ENCODE assay signal across 1 cellular context in genomic region chr22:46224044-46224746, GRCh38.
TF ChIP-seq lines count a peak whose summit lies in the region.

No MANE protein-coding gene starts in this region.

TF ChIP-seq in GM23338, 12 proteins besides CTCF, POLR2A, EP300 and RAD21 (continued from another document):
- TF ChIP-seq ZNF462 (CRISPR knock-in tag; IDR thresholded peaks at IDR 0.05): no peak
- no peak for TF ChIP-seq ZNF331 (CRISPR knock-in tag; IDR thresholded peaks at IDR 0.05; ENCODE audit: low read depth)
- TF ChIP-seq EZH2phosphoT487 (IDR thresholded peaks at IDR 0.05; ENCODE audit: unreplicated experiment): no peak
- TF ChIP-seq NANOG (IDR thresholded peaks at IDR 0.05; ENCODE audit: borderline replicate concordance): no peak
- TF ChIP-seq EZH2 (IDR thresholded peaks at IDR 0.05; ENCODE audit: low read depth, unreplicated experiment): no peak
